ENCODE assay signal across 9 cellular contexts in the genomic region with DNA sequence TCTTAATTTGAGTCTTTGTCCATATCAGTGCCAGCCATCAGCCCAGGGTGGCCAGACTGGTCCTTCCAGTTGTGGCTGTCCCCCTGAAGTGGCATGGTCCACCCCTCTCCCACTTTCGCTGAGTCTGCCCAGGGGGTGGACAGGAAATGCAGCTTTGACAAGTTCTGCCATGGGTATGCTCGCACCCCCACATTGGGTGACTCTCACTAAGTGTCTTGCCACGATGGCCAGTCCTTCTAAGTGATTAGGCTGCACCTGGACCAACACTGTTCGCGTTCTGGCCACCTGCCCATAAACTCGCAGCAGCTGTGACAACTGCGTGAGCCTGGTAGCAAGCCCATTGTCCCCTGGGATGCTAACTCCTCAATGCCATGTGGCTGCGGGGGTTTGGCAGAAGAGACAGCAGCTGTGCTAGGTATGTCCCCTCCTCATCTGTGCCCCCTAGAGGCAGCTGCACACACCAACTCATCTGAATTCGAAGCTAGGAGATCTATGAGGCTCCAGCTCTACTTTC. TPM values are rescaled to one million over a fixed set of nuclear protein-coding genes. Genes with fewer than 3 reads are reported as not detected.
DNase-seq lines count a peak whose midpoint lies in the region; ATAC-seq and TF ChIP-seq lines count a peak whose summit lies in the region.
"Had no signal": no experiment of that assay in that cellular context is flagged by ENCODE, and none has a peak within 500 bp of the region (broad histone marks: within the 10 kb centered on the region; RNA-seq: fewer than 3 reads in every experiment).

No MANE protein-coding gene starts in this region.

- no peak for TF ChIP-seq POLR2A in body of pancreas (IDR thresholded peaks at IDR 0.05)

- H3K36me3 ChIP-seq in body of pancreas (replicated peaks in 1 of 2; ENCODE audit: insufficient read depth in 1 of 2, low read depth in 2 of 2) = no peaks in the 10 kb centered on the region

- H3K4me1 ChIP-seq in body of pancreas = peaks cover 20% of the 10 kb centered on the region

- H3K9me3 Mint-ChIP-seq in HFFc6 (no peaks in the 10 kb centered on the region), nephron (peaks cover 2% of the 10 kb centered on the region), immature natural killer cell (peaks cover 0 to 4% (median 3%) of the 10 kb centered on the region in 6 donors)
- H3K9me3 Mint-ChIP-seq: T-helper 1 cell treated with Interleukin-12 subunit alpha and Interleukin-12 subunit beta and Interleukin-4 antibody, amounts not matched to agents 30 μg/mL and 1 μg/mL, for 36 hours had no signal

- H3K36me3 Mint-ChIP-seq in HFFc6 (ENCODE audit: low read depth) = no peaks in the 10 kb centered on the region
- no peaks in the 10 kb centered on the region for H3K36me3 Mint-ChIP-seq in nephron (ENCODE audit: low read depth)
- H3K36me3 Mint-ChIP-seq in immature natural killer cell = no peaks in the 10 kb centered on the region

- H3K4me3 ChIP-seq in GM12875 (ENCODE audit: low read depth, low read length) (no peak overlapping the region), body of pancreas (no peak overlapping the region)

- H3K27me3 ChIP-seq in body of pancreas = no peaks in the 10 kb centered on the region

- H3K9me3 ChIP-seq in body of pancreas = no peaks in the 10 kb centered on the region

- intact Hi-C loops in body of pancreas (cut with DNase I) = loop anchor here (10.0 kb wide), 1 partner anchor 53 kb away; no protein-coding TSS in a partner anchor

- H3K4me1 Mint-ChIP-seq in HFFc6 (ENCODE audit: low read depth) = peaks cover 14% of the 10 kb centered on the region; the same call in 1 of the 2 replicates
- peaks cover 34% of the 10 kb centered on the region for H3K4me1 Mint-ChIP-seq in nephron
- no peaks in the 10 kb centered on the region for H3K4me1 Mint-ChIP-seq in immature natural killer cell

- H3K27ac Mint-ChIP-seq in HFFc6 = no peak overlapping the region
- peak overlapping the region in 2 of 3 experiments; percentile 73 to 85 for H3K27ac Mint-ChIP-seq in nephron
- no peak overlapping the region for H3K27ac Mint-ChIP-seq in immature natural killer cell
- H3K27ac Mint-ChIP-seq: T-helper 1 cell treated with Interleukin-12 subunit alpha and Interleukin-12 subunit beta and Interleukin-4 antibody, amounts not matched to agents 30 μg/mL and 1 μg/mL, for 36 hours had no signal

- TF ChIP-seq CTCF in GM12875 (IDR thresholded peaks at IDR 0.05; ENCODE audit: borderline replicate concordance, insufficient read depth, low read depth, low read length) (peak; percentile 47; the same call in 1 of the 2 replicates), HFFc6 (IDR thresholded peaks at IDR 0.05) (peak; percentile 52), body of pancreas (IDR thresholded peaks at IDR 0.05) (peak in 5 of 7 experiments; percentile 9 to 34 (median 26)), nephron (IDR thresholded peaks at IDR 0.05; ENCODE audit: unreplicated experiment in 3 of 3) (peak in 1 of 3 experiments; percentile 14)

- H3K4me3 Mint-ChIP-seq in HFFc6 = no peak overlapping the region
- peak overlapping the region in 1 of 3 experiments; percentile 21 for H3K4me3 Mint-ChIP-seq in nephron
- no peak overlapping the region for H3K4me3 Mint-ChIP-seq in immature natural killer cell
- H3K4me3 Mint-ChIP-seq: T-helper 1 cell treated with Interleukin-12 subunit alpha and Interleukin-12 subunit beta and Interleukin-4 antibody, amounts not matched to agents 30 μg/mL and 1 μg/mL, for 36 hours had no signal

- peaks cover 3% of the 10 kb centered on the region for H3K27me3 Mint-ChIP-seq in HFFc6 (ENCODE audit: insufficient read depth)
- H3K27me3 Mint-ChIP-seq in nephron (ENCODE audit: low read depth) = no peaks in the 10 kb centered on the region
- peaks cover 0 to 2% (median 2%) of the 10 kb centered on the region in 3 donors for H3K27me3 Mint-ChIP-seq in immature natural killer cell (ENCODE audit: low read depth in 3 of 3)

- no peak for DNase-seq in HFFc6
- peak; percentile 91 for DNase-seq in NCI-H1694 (lab: John Stamatoyannopoulos, UW)
- peak; percentile 47 to 72 (median 60) for DNase-seq in body of pancreas
- no peak for DNase-seq in NOMO-1 (lab: John Stamatoyannopoulos, UW; ENCODE audit: unreplicated experiment in 2 of 2)
- no peak for DNase-seq in HCEC 1CT
- DNase-seq in immature natural killer cell = no peak

- WGBS in body of pancreas, 2 donors = 28 to 53% methylated on average over 3 to 9 of the region's 9 CpGs

- H3K27ac ChIP-seq in body of pancreas = no peak overlapping the region

- peak; percentile 51 for ATAC-seq in body of pancreas

RNA-seq across cellular contexts. Expression of a gene that starts 10.0 kb away (rescaled TPM):
- under 1 TPM in 5 of 6 experiments, not detected in 1; 0.05 to 0.18 (median 0.07) TPM for total RNA-seq in HFFc6 (2021; fragmentation: NEBNext Ultra II Directional; extraction: Animal tissue kit (Norgen Biotek cat#: 25700))
- total RNA-seq in body of pancreas = 10 to 100 TPM; 15.2 to 17.1 TPM
- polyA plus RNA-seq in immature natural killer cell = under 1 TPM; 0.06 to 0.18 (median 0.12) TPM

Comparison
In these comparisons a context has a peak if more than half of its experiments do, and no peak if none do; other contexts are left out.
1. DNase-seq: peak in NCI-H1694 (single experiment) and body of pancreas (4 of 4); none in HFFc6 (single experiment), NOMO-1 (0 of 2), HCEC 1CT (single experiment) and immature natural killer cell (0 of 3).
2. H3K27ac Mint-ChIP-seq: peak in nephron (2 of 3); none in HFFc6 (single experiment) and immature natural killer cell (0 of 6).
3. RNA of a gene that starts 10.0 kb away (total RNA-seq): 15.2 to 17.1 TPM in body of pancreas; 0.05 to 0.18 TPM in HFFc6; every median in the first group is over 10 times any median in the second.